1 cellular context compared by ENCODE assay signal in the genomic region with DNA sequence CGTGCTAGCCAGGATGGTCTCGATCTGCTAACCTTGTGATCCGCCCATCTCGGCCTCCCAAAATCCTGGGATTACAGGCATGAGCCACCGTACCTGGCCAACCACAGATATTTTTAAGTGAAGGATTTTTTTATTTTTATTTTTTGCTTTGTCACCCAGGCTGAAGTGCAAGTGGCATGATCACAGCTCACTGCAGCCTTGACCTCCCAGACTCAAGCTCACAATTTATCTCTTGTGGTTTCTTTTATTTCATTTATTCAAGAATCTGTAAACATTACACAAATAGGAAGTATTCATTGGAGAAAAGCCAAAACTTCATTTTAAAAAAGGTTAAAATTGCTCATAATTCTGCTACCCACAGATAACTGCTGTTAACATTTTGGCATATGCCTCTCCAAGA.
TF ChIP-seq lines count a peak whose summit lies in the region.

No MANE protein-coding gene starts in this region.

TF ChIP-seq in HepG2, 621 proteins besides CTCF, POLR2A, EP300 and RAD21:
- TF ChIP-seq ZNF709 (CRISPR knock-in tag; IDR thresholded peaks at IDR 0.05) = no peak
- TF ChIP-seq ZNF552 (CRISPR knock-in tag; IDR thresholded peaks at IDR 0.05; ENCODE audit: borderline replicate concordance) = no peak
- TF ChIP-seq MBNL3 (CRISPR knock-in tag; conservative IDR thresholded peaks at IDR 0.05) = no peak
- TF ChIP-seq, protein P1, sequence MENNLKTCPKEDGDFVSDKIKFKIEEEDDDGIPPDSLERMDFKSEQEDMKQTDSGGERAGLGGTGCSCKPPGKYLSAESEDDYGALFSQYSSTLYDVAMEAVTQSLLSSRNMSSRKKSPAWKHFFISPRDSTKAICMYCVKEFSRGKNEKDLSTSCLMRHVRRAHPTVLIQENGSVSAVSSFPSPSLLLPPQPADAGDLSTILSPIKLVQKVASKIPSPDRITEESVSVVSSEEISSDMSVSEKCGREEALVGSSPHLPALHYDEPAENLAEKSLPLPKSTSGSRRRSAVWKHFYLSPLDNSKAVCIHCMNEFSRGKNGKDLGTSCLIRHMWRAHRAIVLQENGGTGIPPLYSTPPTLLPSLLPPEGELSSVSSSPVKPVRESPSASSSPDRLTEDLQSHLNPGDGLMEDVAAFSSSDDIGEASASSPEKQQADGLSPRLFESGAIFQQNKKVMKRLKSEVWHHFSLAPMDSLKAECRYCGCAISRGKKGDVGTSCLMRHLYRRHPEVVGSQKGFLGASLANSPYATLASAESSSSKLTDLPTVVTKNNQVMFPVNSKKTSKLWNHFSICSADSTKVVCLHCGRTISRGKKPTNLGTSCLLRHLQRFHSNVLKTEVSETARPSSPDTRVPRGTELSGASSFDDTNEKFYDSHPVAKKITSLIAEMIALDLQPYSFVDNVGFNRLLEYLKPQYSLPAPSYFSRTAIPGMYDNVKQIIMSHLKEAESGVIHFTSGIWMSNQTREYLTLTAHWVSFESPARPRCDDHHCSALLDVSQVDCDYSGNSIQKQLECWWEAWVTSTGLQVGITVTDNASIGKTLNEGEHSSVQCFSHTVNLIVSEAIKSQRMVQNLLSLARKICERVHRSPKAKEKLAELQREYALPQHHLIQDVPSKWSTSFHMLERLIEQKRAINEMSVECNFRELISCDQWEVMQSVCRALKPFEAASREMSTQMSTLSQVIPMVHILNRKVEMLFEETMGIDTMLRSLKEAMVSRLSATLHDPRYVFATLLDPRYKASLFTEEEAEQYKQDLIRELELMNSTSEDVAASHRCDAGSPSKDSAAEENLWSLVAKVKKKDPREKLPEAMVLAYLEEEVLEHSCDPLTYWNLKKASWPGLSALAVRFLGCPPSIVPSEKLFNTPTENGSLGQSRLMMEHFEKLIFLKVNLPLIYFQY (CRISPR knock-in tag; IDR thresholded peaks at IDR 0.05; ENCODE audit: borderline replicate concordance) = no peak
- TF ChIP-seq, protein P2, sequence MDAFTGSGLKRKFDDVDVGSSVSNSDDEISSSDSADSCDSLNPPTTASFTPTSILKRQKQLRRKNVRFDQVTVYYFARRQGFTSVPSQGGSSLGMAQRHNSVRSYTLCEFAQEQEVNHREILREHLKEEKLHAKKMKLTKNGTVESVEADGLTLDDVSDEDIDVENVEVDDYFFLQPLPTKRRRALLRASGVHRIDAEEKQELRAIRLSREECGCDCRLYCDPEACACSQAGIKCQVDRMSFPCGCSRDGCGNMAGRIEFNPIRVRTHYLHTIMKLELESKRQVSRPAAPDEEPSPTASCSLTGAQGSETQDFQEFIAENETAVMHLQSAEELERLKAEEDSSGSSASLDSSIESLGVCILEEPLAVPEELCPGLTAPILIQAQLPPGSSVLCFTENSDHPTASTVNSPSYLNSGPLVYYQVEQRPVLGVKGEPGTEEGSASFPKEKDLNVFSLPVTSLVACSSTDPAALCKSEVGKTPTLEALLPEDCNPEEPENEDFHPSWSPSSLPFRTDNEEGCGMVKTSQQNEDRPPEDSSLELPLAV (CRISPR knock-in tag; conservative IDR thresholded peaks at IDR 0.05; ENCODE audit: low read depth) = no peak
- TF ChIP-seq TCF7 (IDR thresholded peaks at IDR 0.05; ENCODE audit: low read depth) = 0 out of 2 replicates have a peak, but pooled peaks have one; percentile 24
- no peak for TF ChIP-seq ZSCAN20 (CRISPR knock-in tag; IDR thresholded peaks at IDR 0.05; ENCODE audit: borderline replicate concordance)
- TF ChIP-seq ZNF572 (CRISPR knock-in tag; IDR thresholded peaks at IDR 0.05) = no peak
- TF ChIP-seq ZBTB38 (CRISPR knock-in tag; IDR thresholded peaks at IDR 0.05) = 0 out of 2 replicates have a peak, but pooled peaks have one; percentile 21
- TF ChIP-seq, protein P3, sequence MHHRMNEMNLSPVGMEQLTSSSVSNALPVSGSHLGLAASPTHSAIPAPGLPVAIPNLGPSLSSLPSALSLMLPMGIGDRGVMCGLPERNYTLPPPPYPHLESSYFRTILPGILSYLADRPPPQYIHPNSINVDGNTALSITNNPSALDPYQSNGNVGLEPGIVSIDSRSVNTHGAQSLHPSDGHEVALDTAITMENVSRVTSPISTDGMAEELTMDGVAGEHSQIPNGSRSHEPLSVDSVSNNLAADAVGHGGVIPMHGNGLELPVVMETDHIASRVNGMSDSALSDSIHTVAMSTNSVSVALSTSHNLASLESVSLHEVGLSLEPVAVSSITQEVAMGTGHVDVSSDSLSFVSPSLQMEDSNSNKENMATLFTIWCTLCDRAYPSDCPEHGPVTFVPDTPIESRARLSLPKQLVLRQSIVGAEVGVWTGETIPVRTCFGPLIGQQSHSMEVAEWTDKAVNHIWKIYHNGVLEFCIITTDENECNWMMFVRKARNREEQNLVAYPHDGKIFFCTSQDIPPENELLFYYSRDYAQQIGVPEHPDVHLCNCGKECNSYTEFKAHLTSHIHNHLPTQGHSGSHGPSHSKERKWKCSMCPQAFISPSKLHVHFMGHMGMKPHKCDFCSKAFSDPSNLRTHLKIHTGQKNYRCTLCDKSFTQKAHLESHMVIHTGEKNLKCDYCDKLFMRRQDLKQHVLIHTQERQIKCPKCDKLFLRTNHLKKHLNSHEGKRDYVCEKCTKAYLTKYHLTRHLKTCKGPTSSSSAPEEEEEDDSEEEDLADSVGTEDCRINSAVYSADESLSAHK (CRISPR knock-in tag; IDR thresholded peaks at IDR 0.05; ENCODE audit: borderline replicate concordance) = no peak
- peak; percentile 26; the same call in 1 of the 2 replicates for TF ChIP-seq NR2F6 (IDR thresholded peaks at IDR 0.05)
- no peak for TF ChIP-seq NR2F6 (CRISPR knock-in tag; IDR thresholded peaks at IDR 0.05)
- TF ChIP-seq, protein P4, sequence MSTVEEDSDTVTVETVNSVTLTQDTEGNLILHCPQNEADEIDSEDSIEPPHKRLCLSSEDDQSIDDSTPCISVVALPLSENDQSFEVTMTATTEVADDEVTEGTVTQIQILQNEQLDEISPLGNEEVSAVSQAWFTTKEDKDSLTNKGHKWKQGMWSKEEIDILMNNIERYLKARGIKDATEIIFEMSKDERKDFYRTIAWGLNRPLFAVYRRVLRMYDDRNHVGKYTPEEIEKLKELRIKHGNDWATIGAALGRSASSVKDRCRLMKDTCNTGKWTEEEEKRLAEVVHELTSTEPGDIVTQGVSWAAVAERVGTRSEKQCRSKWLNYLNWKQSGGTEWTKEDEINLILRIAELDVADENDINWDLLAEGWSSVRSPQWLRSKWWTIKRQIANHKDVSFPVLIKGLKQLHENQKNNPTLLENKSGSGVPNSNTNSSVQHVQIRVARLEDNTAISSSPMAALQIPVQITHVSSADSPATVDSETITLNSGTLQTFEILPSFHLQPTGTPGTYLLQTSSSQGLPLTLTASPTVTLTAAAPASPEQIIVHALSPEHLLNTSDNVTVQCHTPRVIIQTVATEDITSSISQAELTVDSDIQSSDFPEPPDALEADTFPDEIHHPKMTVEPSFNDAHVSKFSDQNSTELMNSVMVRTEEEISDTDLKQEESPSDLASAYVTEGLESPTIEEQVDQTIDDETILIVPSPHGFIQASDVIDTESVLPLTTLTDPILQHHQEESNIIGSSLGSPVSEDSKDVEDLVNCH (CRISPR knock-in tag; IDR thresholded peaks at IDR 0.05) = no peak
- no peak for TF ChIP-seq MED1 (CRISPR knock-in tag; IDR thresholded peaks at IDR 0.05)
- TF ChIP-seq GABPB1 (CRISPR knock-in tag; IDR thresholded peaks at IDR 0.05) = no peak
- TF ChIP-seq NFE2L2 (IDR thresholded peaks at IDR 0.05; ENCODE audit: low read length) = peak; percentile 50; the same call in 1 of the 2 replicates
- TF ChIP-seq, protein P5, sequence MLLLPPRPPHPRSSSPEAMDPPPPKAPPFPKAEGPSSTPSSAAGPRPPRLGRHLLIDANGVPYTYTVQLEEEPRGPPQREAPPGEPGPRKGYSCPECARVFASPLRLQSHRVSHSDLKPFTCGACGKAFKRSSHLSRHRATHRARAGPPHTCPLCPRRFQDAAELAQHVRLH (CRISPR knock-in tag; IDR thresholded peaks at IDR 0.05; ENCODE audit: borderline replicate concordance, low read depth) = no peak
- TF ChIP-seq SATB2 (CRISPR knock-in tag; IDR thresholded peaks at IDR 0.05) = no peak
- no peak for TF ChIP-seq FOSL2 (CRISPR knock-in tag; IDR thresholded peaks at IDR 0.05)
TF ChIP-seq in HepG2: peak in this region for 4.
